22 cellular contexts compared by ENCODE assay signal in the genomic region with DNA sequence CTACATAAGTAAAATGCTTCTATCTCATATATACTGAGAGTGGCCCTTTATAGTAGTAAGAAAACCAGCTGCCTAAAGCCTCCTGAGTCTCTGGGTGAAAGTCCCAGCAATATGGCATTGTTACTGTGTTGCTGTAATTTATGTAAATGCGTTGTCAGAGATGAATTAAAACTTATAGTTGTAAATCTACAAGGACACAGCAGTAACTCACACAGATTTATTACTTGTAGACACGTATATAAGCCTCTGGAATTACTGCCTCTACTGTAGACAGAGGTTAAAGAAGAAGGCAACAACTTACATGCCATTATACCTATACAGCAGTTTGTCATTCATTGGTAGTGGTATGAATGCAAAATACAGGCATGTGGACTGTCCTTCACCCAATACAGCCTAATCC.
"Had no signal": no experiment of that assay in that cellular context is flagged by ENCODE, and none has a peak within 500 bp of the region (broad histone marks: within the 10 kb centered on the region; RNA-seq: fewer than 3 reads in every experiment).

No MANE protein-coding gene starts in this region.

- FAIRE-seq: HTR-8/SVneo had no signal

- H3K27ac ChIP-seq: HL-60, RWPE1 had no signal

- ATAC-seq: Panc1, PC-3, T-cell, T-helper 17 cell had no signal

- DNase-seq: KBM-7; MV-4-11; NCI-H1048; NCI-H1105; NCI-H1436 treated with DMSO at 0.1 percent for 48 hours; NCI-H1694; NCI-H187 treated with DMSO at 0.1 percent for 48 hours; NCI-H2029 treated with DMSO at 0.1 percent for 48 hours; NCI-H2227 treated with DMSO at 0.1 percent for 48 hours; NCI-H524; NCI-H774; NK-92 treated with Interleukin-12 subunit alpha and Interleukin-12 subunit beta, amount 100 ng/mL, for 24 hours; PC-3; SHP77; SK-N-SH; SW 1271; T-cell; T-helper 17 cell had no signal

- H3K9me3 ChIP-seq: SK-N-SH had no signal
